ENCODE assay signal across 25 cellular contexts in genomic region chr3:136044980-136045745, GRCh38.
"Had no signal": no experiment of that assay in that cellular context is flagged by ENCODE, and none has a peak within 500 bp of the region (broad histone marks: within the 10 kb centered on the region; RNA-seq: fewer than 3 reads in every experiment).

No MANE protein-coding gene starts in this region.

- H3K27ac ChIP-seq: adrenal gland, breast epithelium had no signal

- DNase-seq: activated CD4-positive, alpha-beta T cell treated with anti-CD3 and anti-CD28 coated beads for 48 hours; activated CD4-positive, alpha-beta T cell treated with anti-CD3 and anti-CD28 coated beads, Interleukin-2, amount 50 U/mL, for 4 hours; activated CD4-positive, CD25-positive, alpha-beta regulatory T cell treated with anti-CD3 and anti-CD28 coated beads, Interleukin-2, amount 50 U/mL, for 72 hours; activated CD8-positive, alpha-beta memory T cell treated with anti-CD3 and anti-CD28 coated beads, Interleukin-2, amount 50 U/mL, for 48 hours; activated CD8-positive, alpha-beta T cell treated with anti-CD3 and anti-CD28 coated beads, Interleukin-2, amount 10 ng/mL, durations not matched to agents 7 days and 5 days; activated naive CD4-positive, alpha-beta T cell treated with anti-CD3 and anti-CD28 coated beads, Interleukin-2, amount 50 U/mL, for 16 hours; activated naive CD8-positive, alpha-beta T cell treated with anti-CD3 and anti-CD28 coated beads, Interleukin-2, amount 10 ng/mL, durations not matched to agents 7 days and 5 days; activated T-cell treated with anti-CD3 and anti-CD28 coated beads, Interleukin-2, amount 50 U/mL, for 1 hour; adrenal gland; MM.1S; NCI-H1105 treated with DMSO at 0.1 percent for 48 hours; NCI-H1436 treated with DMSO at 0.1 percent for 48 hours; NCI-H187; NCI-H2081; NCI-H446; NCI-H524; NCI-H774; NK-92 treated with Interleukin-12 subunit alpha and Interleukin-12 subunit beta, amount 100 ng/mL, for 24 hours; PC-3; SIG-M5; T-helper 17 cell; T-helper 9 cell had no signal

- H3K36me3 ChIP-seq: breast epithelium had no signal

- FAIRE-seq: RCC 7860 had no signal

- H3K27me3 ChIP-seq: adrenal gland, breast epithelium had no signal

- ATAC-seq: activated CD8-positive, alpha-beta T cell treated with anti-CD3 and anti-CD28 coated beads, Interleukin-2, amount 10 ng/mL, durations not matched to agents 7 days and 5 days; PC-3; T-helper 17 cell; WTC11 had no signal

- H3K9me3 ChIP-seq: adrenal gland, breast epithelium had no signal

- H3K4me1 ChIP-seq: adrenal gland, breast epithelium had no signal

- H3K4me3 ChIP-seq: adrenal gland, breast epithelium had no signal
